Comparison of ENCODE assay signal across 44 cellular contexts in the genomic region with DNA sequence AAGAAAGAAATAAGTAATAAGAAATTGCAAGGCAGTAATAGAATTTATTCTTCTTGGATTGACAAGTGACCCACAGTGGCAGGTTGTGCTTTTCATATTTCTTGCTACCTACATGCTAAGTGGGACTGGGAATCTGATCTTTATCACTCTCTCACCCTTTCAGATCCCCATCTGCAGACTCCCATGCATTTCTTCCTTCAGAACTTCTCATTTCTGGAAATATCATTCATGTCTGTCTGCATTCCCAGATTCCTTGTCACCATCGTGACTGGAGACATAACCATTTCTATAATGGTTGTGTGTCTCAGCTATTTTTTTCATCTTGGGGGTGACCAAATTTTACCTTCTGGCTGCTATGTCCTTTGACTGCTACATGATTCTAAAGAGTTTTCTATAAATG. TPM values are rescaled to one million over a fixed set of nuclear protein-coding genes. Genes with fewer than 3 reads are reported as not detected.
"Had no signal": no experiment of that assay in that cellular context is flagged by ENCODE, and none has a peak within 500 bp of the region (broad histone marks: within the 10 kb centered on the region; RNA-seq: fewer than 3 reads in every experiment).

No MANE protein-coding gene starts in this region.

- FAIRE-seq: bronchial epithelial cell had no signal

- H3K4me1 ChIP-seq: adrenal gland, ascending aorta, body of pancreas, breast epithelium had no signal

- H3K27ac ChIP-seq: adrenal gland, ascending aorta, body of pancreas, brain microvascular endothelial cell, breast epithelium, cardiac muscle cell had no signal

- H3K4me3 ChIP-seq: adrenal gland, ascending aorta, body of pancreas, breast epithelium, cardiac muscle cell had no signal

- H3K27ac Mint-ChIP-seq: activated naive CD4-positive, alpha-beta T cell treated with anti-CD3 and anti-CD28 coated beads for 36 hours; activated naive CD4-positive, alpha-beta T cell treated with anti-CD3 and anti-CD28 coated beads, Interleukin-2, amount 10 ng/mL, durations not matched to agents 7 days and 5 days; activated naive CD4-positive, alpha-beta T cell treated with anti-CD3 and anti-CD28 coated beads, Interleukin-2, amount 50 U/mL, for 24 hours; activated naive CD4-positive, alpha-beta T cell treated with anti-CD3 and anti-CD28 coated beads, Interleukin-2, amount 50 U/mL, for 72 hours; activated naive CD8-positive, alpha-beta T cell; activated naive CD8-positive, alpha-beta T cell treated with anti-CD3 and anti-CD28 coated beads for 36 hours; activated naive CD8-positive, alpha-beta T cell treated with anti-CD3 and anti-CD28 coated beads, Interleukin-2, amount 10 ng/mL, durations not matched to agents 7 days and 5 days; activated naive CD8-positive, alpha-beta T cell treated with anti-CD3 and anti-CD28 coated beads, Interleukin-2, amount 50 U/mL, for 24 hours; activated T-cell treated with anti-CD3 and anti-CD28 coated beads, Interleukin-2, amount 50 U/mL, for 24 hours; activated T-cell treated with anti-CD3 and anti-CD28 coated beads, Interleukin-2, amount 50 U/mL, for 72 hours; activated T-helper 1 cell treated with anti-CD3 and anti-CD28 coated beads, Interleukin-12 subunit alpha, Interleukin-12 subunit beta, Interleukin-2, Interleukin-4 antibody, amounts not matched to agents 30 ng/mL and 10 ng/mL and 1 ng/mL, durations not matched to agents 14 hours and 24 hours and 36 hours; activated T-helper 17 cell treated with anti-CD3 and anti-CD28 coated beads, Interleukin-2, amount 50 U/mL, for 72 hours; activated T-helper 2 cell treated with anti-CD3 and anti-CD28 coated beads, Interferon-gamma antibody, Interleukin-2, Interleukin-4, amounts not matched to agents 10 μg/mL and 5 μg/mL and 100 μg/mL, durations not matched to agents 14 hours and 24 hours and 36 hours; brain had no signal

- H3K27me3 ChIP-seq: adrenal gland, ascending aorta, body of pancreas, brain microvascular endothelial cell, breast epithelium, cardiac muscle cell had no signal

- H3K4me1 Mint-ChIP-seq: activated naive CD4-positive, alpha-beta T cell treated with anti-CD3 and anti-CD28 coated beads, Interleukin-2, amount 10 ng/mL, durations not matched to agents 7 days and 5 days; activated naive CD4-positive, alpha-beta T cell treated with anti-CD3 and anti-CD28 coated beads, Interleukin-2, amount 50 U/mL, for 24 hours; activated naive CD8-positive, alpha-beta T cell treated with anti-CD3 and anti-CD28 coated beads for 36 hours; activated naive CD8-positive, alpha-beta T cell treated with anti-CD3 and anti-CD28 coated beads, Interleukin-2, amount 10 ng/mL, durations not matched to agents 7 days and 5 days; activated naive CD8-positive, alpha-beta T cell treated with anti-CD3 and anti-CD28 coated beads, Interleukin-2, amount 50 U/mL, for 24 hours; activated T-helper 17 cell treated with anti-CD3 and anti-CD28 coated beads, Interleukin-2, amount 50 U/mL, for 72 hours; brain; central memory CD8-positive, alpha-beta T cell had no signal

- H3K36me3 ChIP-seq: adrenal gland, ascending aorta, brain microvascular endothelial cell, breast epithelium, cardiac muscle cell had no signal

- H3K9me3 ChIP-seq: adrenal gland, ascending aorta, body of pancreas, breast epithelium had no signal

- DNase-seq: activated effector memory CD4-positive, alpha-beta T cell treated with anti-CD3 and anti-CD28 coated beads, Interleukin-2, amount 50 U/mL, for 16 hours; activated effector memory CD4-positive, alpha-beta T cell treated with Interleukin-2 at 50 U/mL for 16 hours; activated gamma-delta T cell; activated gamma-delta T cell treated with Interleukin-2 at 50 U/mL for 16 hours; activated naive CD4-positive, alpha-beta T cell; activated naive CD4-positive, alpha-beta T cell treated with anti-CD3 and anti-CD28 coated beads for 36 hours; activated naive CD4-positive, alpha-beta T cell treated with anti-CD3 and anti-CD28 coated beads, Interleukin-2, amount 10 ng/mL, durations not matched to agents 7 days and 5 days; activated naive CD4-positive, alpha-beta T cell treated with anti-CD3 and anti-CD28 coated beads, Interleukin-2, amount 50 U/mL, for 16 hours; activated naive CD4-positive, alpha-beta T cell treated with Interleukin-2 at 50 U/mL for 16 hours; activated naive CD8-positive, alpha-beta T cell treated with anti-CD3 and anti-CD28 coated beads for 36 hours; activated naive CD8-positive, alpha-beta T cell treated with anti-CD3 and anti-CD28 coated beads, Interleukin-2, amount 10 ng/mL, durations not matched to agents 7 days and 5 days; activated naive CD8-positive, alpha-beta T cell treated with anti-CD3 and anti-CD28 coated beads, Interleukin-2, amount 50 U/mL, for 24 hours; activated T-cell treated with anti-CD3 and anti-CD28 coated beads for 4 hours; activated T-cell treated with anti-CD3 and anti-CD28 coated beads, Interleukin-2, amount 50 U/mL, for 1 hour; activated T-cell treated with anti-CD3 and anti-CD28 coated beads, Interleukin-2, amount 50 U/mL, for 24 hours; activated T-cell treated with anti-CD3 and anti-CD28 coated beads, Interleukin-2, amount 50 U/mL, for 4 hours; activated T-cell treated with anti-CD3 and anti-CD28 coated beads, Interleukin-2, amount 50 U/mL, for 48 hours; activated T-cell treated with anti-CD3 and anti-CD28 coated beads, Interleukin-2, amount 50 U/mL, for 72 hours; adrenal gland; amniotic stem cell; amygdala; anterior cingulate cortex; aorta; body of pancreas; brain microvascular endothelial cell; caudate nucleus; central memory CD4-positive, alpha-beta T cell; cerebellar nuclear complex had no signal

- H3K9me3 Mint-ChIP-seq: activated naive CD4-positive, alpha-beta T cell treated with anti-CD3 and anti-CD28 coated beads for 36 hours; activated naive CD4-positive, alpha-beta T cell treated with anti-CD3 and anti-CD28 coated beads, Interleukin-2, amount 10 ng/mL, durations not matched to agents 7 days and 5 days; activated naive CD4-positive, alpha-beta T cell treated with anti-CD3 and anti-CD28 coated beads, Interleukin-2, amount 50 U/mL, for 24 hours; activated naive CD4-positive, alpha-beta T cell treated with anti-CD3 and anti-CD28 coated beads, Interleukin-2, amount 50 U/mL, for 72 hours; activated naive CD8-positive, alpha-beta T cell treated with anti-CD3 and anti-CD28 coated beads for 36 hours; activated naive CD8-positive, alpha-beta T cell treated with anti-CD3 and anti-CD28 coated beads, Interleukin-2, amount 10 ng/mL, durations not matched to agents 7 days and 5 days; activated naive CD8-positive, alpha-beta T cell treated with anti-CD3 and anti-CD28 coated beads, Interleukin-2, amount 50 U/mL, for 24 hours; activated T-cell treated with anti-CD3 and anti-CD28 coated beads, Interleukin-2, amount 50 U/mL, for 24 hours; activated T-cell treated with anti-CD3 and anti-CD28 coated beads, Interleukin-2, amount 50 U/mL, for 4 hours; activated T-cell treated with anti-CD3 and anti-CD28 coated beads, Interleukin-2, amount 50 U/mL, for 72 hours; activated T-helper 1 cell treated with anti-CD3 and anti-CD28 coated beads, Interleukin-12 subunit alpha, Interleukin-12 subunit beta, Interleukin-2, Interleukin-4 antibody, amounts not matched to agents 30 ng/mL and 10 ng/mL and 1 ng/mL, durations not matched to agents 14 hours and 24 hours and 36 hours; activated T-helper 17 cell treated with anti-CD3 and anti-CD28 coated beads, Interleukin-2, amount 50 U/mL, for 72 hours; activated T-helper 2 cell treated with anti-CD3 and anti-CD28 coated beads, Interferon-gamma antibody, Interleukin-2, Interleukin-4, amounts not matched to agents 10 μg/mL and 5 μg/mL and 100 μg/mL, durations not matched to agents 14 hours and 24 hours and 36 hours; brain; central memory CD8-positive, alpha-beta T cell had no signal

- H3K4me3 Mint-ChIP-seq: activated naive CD4-positive, alpha-beta T cell treated with anti-CD3 and anti-CD28 coated beads for 36 hours; activated naive CD4-positive, alpha-beta T cell treated with anti-CD3 and anti-CD28 coated beads, Interleukin-2, amount 10 ng/mL, durations not matched to agents 7 days and 5 days; activated naive CD4-positive, alpha-beta T cell treated with anti-CD3 and anti-CD28 coated beads, Interleukin-2, amount 50 U/mL, for 24 hours; activated naive CD8-positive, alpha-beta T cell; activated naive CD8-positive, alpha-beta T cell treated with anti-CD3 and anti-CD28 coated beads for 36 hours; activated naive CD8-positive, alpha-beta T cell treated with anti-CD3 and anti-CD28 coated beads, Interleukin-2, amount 10 ng/mL, durations not matched to agents 7 days and 5 days; activated naive CD8-positive, alpha-beta T cell treated with anti-CD3 and anti-CD28 coated beads, Interleukin-2, amount 50 U/mL, for 24 hours; activated T-cell treated with anti-CD3 and anti-CD28 coated beads, Interleukin-2, amount 50 U/mL, for 24 hours; activated T-cell treated with anti-CD3 and anti-CD28 coated beads, Interleukin-2, amount 50 U/mL, for 4 hours; activated T-cell treated with anti-CD3 and anti-CD28 coated beads, Interleukin-2, amount 50 U/mL, for 72 hours; activated T-helper 1 cell treated with anti-CD3 and anti-CD28 coated beads, Interleukin-12 subunit alpha, Interleukin-12 subunit beta, Interleukin-2, Interleukin-4 antibody, amounts not matched to agents 30 ng/mL and 10 ng/mL and 1 ng/mL, durations not matched to agents 14 hours and 24 hours and 36 hours; activated T-helper 17 cell treated with anti-CD3 and anti-CD28 coated beads, Interleukin-2, amount 50 U/mL, for 72 hours; brain; central memory CD8-positive, alpha-beta T cell had no signal

- H3K36me3 Mint-ChIP-seq: activated naive CD4-positive, alpha-beta T cell treated with anti-CD3 and anti-CD28 coated beads, Interleukin-2, amount 10 ng/mL, durations not matched to agents 7 days and 5 days; activated naive CD4-positive, alpha-beta T cell treated with anti-CD3 and anti-CD28 coated beads, Interleukin-2, amount 50 U/mL, for 24 hours; activated naive CD4-positive, alpha-beta T cell treated with anti-CD3 and anti-CD28 coated beads, Interleukin-2, amount 50 U/mL, for 72 hours; activated naive CD8-positive, alpha-beta T cell; activated naive CD8-positive, alpha-beta T cell treated with anti-CD3 and anti-CD28 coated beads for 36 hours; activated naive CD8-positive, alpha-beta T cell treated with anti-CD3 and anti-CD28 coated beads, Interleukin-2, amount 10 ng/mL, durations not matched to agents 7 days and 5 days; brain had no signal

RNA-seq across cellular contexts. Expression of gene OR6C65, which starts 4.0 kb away (rescaled TPM):
- total RNA-seq: activated naive CD4-positive, alpha-beta T cell treated with anti-CD3 and anti-CD28 coated beads for 36 hours; activated naive CD4-positive, alpha-beta T cell treated with anti-CD3 and anti-CD28 coated beads, Interleukin-2, amount 50 U/mL, for 72 hours; activated naive CD8-positive, alpha-beta T cell treated with anti-CD3 and anti-CD28 coated beads for 36 hours; activated naive CD8-positive, alpha-beta T cell treated with anti-CD3 and anti-CD28 coated beads, Interleukin-2, amount 10 ng/mL, durations not matched to agents 7 days and 5 days; activated T-cell treated with anti-CD3 and anti-CD28 coated beads, Interleukin-2, amount 50 U/mL, for 4 hours; activated T-cell treated with anti-CD3 and anti-CD28 coated beads, Interleukin-2, amount 50 U/mL, for 72 hours; activated T-helper 1 cell treated with anti-CD3 and anti-CD28 coated beads, Interleukin-12 subunit alpha, Interleukin-12 subunit beta, Interleukin-2, Interleukin-4 antibody, amounts not matched to agents 30 ng/mL and 10 ng/mL and 1 ng/mL, durations not matched to agents 14 hours and 24 hours and 36 hours; activated T-helper 17 cell treated with anti-CD3 and anti-CD28 coated beads, Interleukin-2, amount 50 U/mL, for 72 hours; activated T-helper 2 cell treated with anti-CD3 and anti-CD28 coated beads, Interferon-gamma antibody, Interleukin-2, Interleukin-4, amounts not matched to agents 10 μg/mL and 5 μg/mL and 100 μg/mL, durations not matched to agents 14 hours and 24 hours and 36 hours; adrenal gland; aorta; ascending aorta; body of pancreas; breast epithelium; bronchial epithelial cell; cardiac muscle cell; cardiac septum; cerebellum; chondrocyte had no signal
- polyA plus RNA-seq: adipose tissue, adrenal gland, aorta, cardiac muscle cell had no signal

RNA-seq across cellular contexts. Expression of gene OR6C76, which starts 29.7 kb away (rescaled TPM):
- total RNA-seq: activated naive CD4-positive, alpha-beta T cell treated with anti-CD3 and anti-CD28 coated beads for 36 hours; activated naive CD4-positive, alpha-beta T cell treated with anti-CD3 and anti-CD28 coated beads, Interleukin-2, amount 50 U/mL, for 72 hours; activated naive CD8-positive, alpha-beta T cell treated with anti-CD3 and anti-CD28 coated beads for 36 hours; activated naive CD8-positive, alpha-beta T cell treated with anti-CD3 and anti-CD28 coated beads, Interleukin-2, amount 10 ng/mL, durations not matched to agents 7 days and 5 days; activated T-cell treated with anti-CD3 and anti-CD28 coated beads, Interleukin-2, amount 50 U/mL, for 4 hours; activated T-cell treated with anti-CD3 and anti-CD28 coated beads, Interleukin-2, amount 50 U/mL, for 72 hours; activated T-helper 1 cell treated with anti-CD3 and anti-CD28 coated beads, Interleukin-12 subunit alpha, Interleukin-12 subunit beta, Interleukin-2, Interleukin-4 antibody, amounts not matched to agents 30 ng/mL and 10 ng/mL and 1 ng/mL, durations not matched to agents 14 hours and 24 hours and 36 hours; activated T-helper 17 cell treated with anti-CD3 and anti-CD28 coated beads, Interleukin-2, amount 50 U/mL, for 72 hours; activated T-helper 2 cell treated with anti-CD3 and anti-CD28 coated beads, Interferon-gamma antibody, Interleukin-2, Interleukin-4, amounts not matched to agents 10 μg/mL and 5 μg/mL and 100 μg/mL, durations not matched to agents 14 hours and 24 hours and 36 hours; adrenal gland; aorta; ascending aorta; body of pancreas; breast epithelium; bronchial epithelial cell; cardiac muscle cell; cardiac septum; cerebellum; chondrocyte had no signal
- polyA plus RNA-seq: adipose tissue, adrenal gland, aorta, cardiac muscle cell had no signal

RNA-seq across cellular contexts. Expression of gene OR6C75, which starts 33.6 kb away (rescaled TPM):
- total RNA-seq: activated naive CD4-positive, alpha-beta T cell treated with anti-CD3 and anti-CD28 coated beads for 36 hours; activated naive CD4-positive, alpha-beta T cell treated with anti-CD3 and anti-CD28 coated beads, Interleukin-2, amount 50 U/mL, for 72 hours; activated naive CD8-positive, alpha-beta T cell treated with anti-CD3 and anti-CD28 coated beads for 36 hours; activated naive CD8-positive, alpha-beta T cell treated with anti-CD3 and anti-CD28 coated beads, Interleukin-2, amount 10 ng/mL, durations not matched to agents 7 days and 5 days; activated T-cell treated with anti-CD3 and anti-CD28 coated beads, Interleukin-2, amount 50 U/mL, for 4 hours; activated T-cell treated with anti-CD3 and anti-CD28 coated beads, Interleukin-2, amount 50 U/mL, for 72 hours; activated T-helper 1 cell treated with anti-CD3 and anti-CD28 coated beads, Interleukin-12 subunit alpha, Interleukin-12 subunit beta, Interleukin-2, Interleukin-4 antibody, amounts not matched to agents 30 ng/mL and 10 ng/mL and 1 ng/mL, durations not matched to agents 14 hours and 24 hours and 36 hours; activated T-helper 17 cell treated with anti-CD3 and anti-CD28 coated beads, Interleukin-2, amount 50 U/mL, for 72 hours; activated T-helper 2 cell treated with anti-CD3 and anti-CD28 coated beads, Interferon-gamma antibody, Interleukin-2, Interleukin-4, amounts not matched to agents 10 μg/mL and 5 μg/mL and 100 μg/mL, durations not matched to agents 14 hours and 24 hours and 36 hours; adrenal gland; aorta; ascending aorta; body of pancreas; breast epithelium; bronchial epithelial cell; cardiac muscle cell; cardiac septum; cerebellum; chondrocyte had no signal
- polyA plus RNA-seq: adrenal gland, aorta, cardiac muscle cell had no signal

RNA-seq across cellular contexts. Expression of gene OR6C2, which starts 47.5 kb away (rescaled TPM):
- total RNA-seq: activated naive CD4-positive, alpha-beta T cell treated with anti-CD3 and anti-CD28 coated beads for 36 hours; activated naive CD4-positive, alpha-beta T cell treated with anti-CD3 and anti-CD28 coated beads, Interleukin-2, amount 50 U/mL, for 72 hours; activated naive CD8-positive, alpha-beta T cell treated with anti-CD3 and anti-CD28 coated beads for 36 hours; activated naive CD8-positive, alpha-beta T cell treated with anti-CD3 and anti-CD28 coated beads, Interleukin-2, amount 10 ng/mL, durations not matched to agents 7 days and 5 days; activated T-cell treated with anti-CD3 and anti-CD28 coated beads, Interleukin-2, amount 50 U/mL, for 4 hours; activated T-cell treated with anti-CD3 and anti-CD28 coated beads, Interleukin-2, amount 50 U/mL, for 72 hours; activated T-helper 1 cell treated with anti-CD3 and anti-CD28 coated beads, Interleukin-12 subunit alpha, Interleukin-12 subunit beta, Interleukin-2, Interleukin-4 antibody, amounts not matched to agents 30 ng/mL and 10 ng/mL and 1 ng/mL, durations not matched to agents 14 hours and 24 hours and 36 hours; activated T-helper 17 cell treated with anti-CD3 and anti-CD28 coated beads, Interleukin-2, amount 50 U/mL, for 72 hours; activated T-helper 2 cell treated with anti-CD3 and anti-CD28 coated beads, Interferon-gamma antibody, Interleukin-2, Interleukin-4, amounts not matched to agents 10 μg/mL and 5 μg/mL and 100 μg/mL, durations not matched to agents 14 hours and 24 hours and 36 hours; adrenal gland; aorta; ascending aorta; body of pancreas; breast epithelium; bronchial epithelial cell; cardiac muscle cell; cardiac septum; cerebellum; chondrocyte had no signal
- polyA plus RNA-seq: adipose tissue, adrenal gland, aorta, cardiac muscle cell had no signal
